Comparison of ENCODE assay signal across 12 cellular contexts in genomic region chr9:113591899-113592625, GRCh38.
DNase-seq lines count a peak whose midpoint lies in the region; ATAC-seq and TF ChIP-seq lines count a peak whose summit lies in the region.
"Had no signal": no experiment of that assay in that cellular context is flagged by ENCODE, and none has a peak within 500 bp of the region (broad histone marks: within the 10 kb centered on the region; RNA-seq: fewer than 3 reads in every experiment).

No MANE protein-coding gene starts in this region.

- H3K4me3 ChIP-seq in endodermal cell (ENCODE audit: low read length): no peak overlapping the region
- H3K4me3 ChIP-seq: hepatocyte had no signal

- peaks cover 8% of the 10 kb centered on the region for H3K36me3 ChIP-seq in endodermal cell (ENCODE audit: control insufficient read depth, insufficient read depth, low read length)

- ATAC-seq in HG02840 (IDR thresholded peaks at IDR 0.05; ENCODE audit: low FRiP score, unreplicated experiment) (peak; percentile 3), GM18517 (IDR thresholded peaks at IDR 0.05; ENCODE audit: unreplicated experiment) (no peak)
- peak in 1 of 2 donors; percentile 2 for ATAC-seq in stimulated activated naive B cell treated with anti-CD40 and anti-IgM and Interleukin-4, amounts not matched to agents 10 μg/mL and 1 μg/mL and 100 μg/mL, for 72 hours (replicated peaks)

- TF ChIP-seq CTCF in endodermal cell (conservative IDR thresholded peaks at IDR 0.05): no peak

- 73 to 93% methylated on average over 5 to 7 of the region's 7 CpGs for WGBS in endodermal cell (ENCODE audit: insufficient coverage in 1 of 2, insufficient read length in 1 of 2), 2 experiments

- H3K27me3 ChIP-seq in endodermal cell (ENCODE audit: control insufficient read depth, insufficient read depth, low read length, poor library complexity, severe bottlenecking): no peaks in the 10 kb centered on the region
- H3K27me3 ChIP-seq: hepatocyte had no signal

- peaks cover 13% of the 10 kb centered on the region for H3K4me1 ChIP-seq in endodermal cell (ENCODE audit: control insufficient read depth, insufficient read depth, low read length)

- no peaks in the 10 kb centered on the region for H3K9me3 ChIP-seq in endodermal cell (ENCODE audit: control insufficient read depth, low read length)

- no peaks in the 10 kb centered on the region for H3K9me3 Mint-ChIP-seq in T-helper 2 cell treated with Interferon-gamma antibody and Interleukin-4, amounts not matched to agents 5 μg/mL and 100 μg/mL, for 36 hours
- no peaks in the 10 kb centered on the region for H3K9me3 Mint-ChIP-seq in endodermal cell
- H3K9me3 Mint-ChIP-seq in stimulated activated naive B cell treated with anti-CD40 and anti-IgM and Interleukin-4, amounts not matched to agents 10 μg/mL and 1 μg/mL and 100 μg/mL, for 72 hours: no peaks in the 10 kb centered on the region
- H3K9me3 Mint-ChIP-seq: activated T-cell treated with anti-CD3 and anti-CD28 coated beads, Interleukin-2, amount 50 U/mL, for 4 hours; T-helper 1 cell treated with Interleukin-12 subunit alpha and Interleukin-12 subunit beta and Interleukin-4 antibody, amounts not matched to agents 30 μg/mL and 1 μg/mL, for 36 hours had no signal

- H3K4me3 Mint-ChIP-seq in T-helper 2 cell treated with Interferon-gamma antibody and Interleukin-4, amounts not matched to agents 5 μg/mL and 100 μg/mL, for 36 hours: no peak overlapping the region
- no peak overlapping the region for H3K4me3 Mint-ChIP-seq in endodermal cell
- H3K4me3 Mint-ChIP-seq in stimulated activated naive B cell treated with anti-CD40 and anti-IgM and Interleukin-4, amounts not matched to agents 10 μg/mL and 1 μg/mL and 100 μg/mL, for 72 hours: peak overlapping the region in 1 of 2 donors; percentile 4
- H3K4me3 Mint-ChIP-seq: activated T-cell treated with anti-CD3 and anti-CD28 coated beads, Interleukin-2, amount 50 U/mL, for 4 hours; T-helper 1 cell treated with Interleukin-12 subunit alpha and Interleukin-12 subunit beta and Interleukin-4 antibody, amounts not matched to agents 30 μg/mL and 1 μg/mL, for 36 hours had no signal

- H3K4me1 Mint-ChIP-seq in T-helper 2 cell treated with Interferon-gamma antibody and Interleukin-4, amounts not matched to agents 5 μg/mL and 100 μg/mL, for 36 hours (ENCODE audit: low read depth): peaks cover 22% of the 10 kb centered on the region
- H3K4me1 Mint-ChIP-seq in endodermal cell: peaks cover 31% of the 10 kb centered on the region
- H3K4me1 Mint-ChIP-seq in stimulated activated naive B cell treated with anti-CD40 and anti-IgM and Interleukin-4, amounts not matched to agents 10 μg/mL and 1 μg/mL and 100 μg/mL, for 72 hours: peaks cover 43 to 98% of the 10 kb centered on the region in 2 donors

- H3K9ac ChIP-seq in endodermal cell (ENCODE audit: extremely low read depth, low read length, poor library complexity, severe bottlenecking): no peak overlapping the region

- H3K27ac Mint-ChIP-seq in T-helper 2 cell treated with Interferon-gamma antibody and Interleukin-4, amounts not matched to agents 5 μg/mL and 100 μg/mL, for 36 hours: peak overlapping the region; percentile 60
- peak overlapping the region; percentile 15 for H3K27ac Mint-ChIP-seq in endodermal cell
- H3K27ac Mint-ChIP-seq in stimulated activated naive B cell treated with anti-CD40 and anti-IgM and Interleukin-4, amounts not matched to agents 10 μg/mL and 1 μg/mL and 100 μg/mL, for 72 hours: peak overlapping the region; percentile 56
- H3K27ac Mint-ChIP-seq: T-helper 1 cell treated with Interleukin-12 subunit alpha and Interleukin-12 subunit beta and Interleukin-4 antibody, amounts not matched to agents 30 μg/mL and 1 μg/mL, for 36 hours had no signal

- peaks cover 18% of the 10 kb centered on the region for H3K36me3 Mint-ChIP-seq in T-helper 2 cell treated with Interferon-gamma antibody and Interleukin-4, amounts not matched to agents 5 μg/mL and 100 μg/mL, for 36 hours (ENCODE audit: low read depth)
- H3K36me3 Mint-ChIP-seq in endodermal cell (ENCODE audit: low read depth): peaks cover 20% of the 10 kb centered on the region
- peaks cover 36% of the 10 kb centered on the region in 2 donors for H3K36me3 Mint-ChIP-seq in stimulated activated naive B cell treated with anti-CD40 and anti-IgM and Interleukin-4, amounts not matched to agents 10 μg/mL and 1 μg/mL and 100 μg/mL, for 72 hours

- no peak for DNase-seq in T-helper 2 cell treated with Interferon-gamma antibody and Interleukin-4, amounts not matched to agents 5 μg/mL and 100 μg/mL, for 36 hours (ENCODE audit: low spot score)
- DNase-seq in T-helper 2 cell: no peak
- no peak for DNase-seq in endodermal cell
- no peak for DNase-seq in stimulated activated naive B cell treated with anti-CD40 and anti-IgM and Interleukin-4, amounts not matched to agents 10 μg/mL and 1 μg/mL and 100 μg/mL, for 72 hours
- DNase-seq in NCI-H1417 treated with DMSO at 0.1 percent for 48 hours (lab: John Stamatoyannopoulos, UW): no peak
- DNase-seq in stimulated activated naive CD4-positive, alpha-beta T cell treated with Interleukin-2 at 50 U/mL for 16 hours (lab: John Stamatoyannopoulos, UW): no peak
- DNase-seq: NCI-H526 treated with DMSO at 0.1 percent for 48 hours had no signal

- no peaks in the 10 kb centered on the region for H3K27me3 Mint-ChIP-seq in T-helper 2 cell treated with Interferon-gamma antibody and Interleukin-4, amounts not matched to agents 5 μg/mL and 100 μg/mL, for 36 hours (ENCODE audit: low read depth)
- H3K27me3 Mint-ChIP-seq in endodermal cell (ENCODE audit: insufficient read depth): no peaks in the 10 kb centered on the region
- no peaks in the 10 kb centered on the region for H3K27me3 Mint-ChIP-seq in stimulated activated naive B cell treated with anti-CD40 and anti-IgM and Interleukin-4, amounts not matched to agents 10 μg/mL and 1 μg/mL and 100 μg/mL, for 72 hours

- no peak overlapping the region for H3K27ac ChIP-seq in endodermal cell (ENCODE audit: low read depth, low read length)
